In genomic region chr13:24989959-24990358, GRCh38 we compare ENCODE assay signal across 2 cellular contexts.
DNase-seq lines count a peak whose midpoint lies in the region; ATAC-seq and TF ChIP-seq lines count a peak whose summit lies in the region.
"Not testable (repeated sequence)": the region's sequence is repeated elsewhere in the genome, so short reads cannot be mapped to it uniquely, and the experiment has no call there.

No MANE protein-coding gene starts in this region.

- not testable (repeated sequence) for DNase-seq in left colon, mucosa of descending colon

- TF ChIP-seq CTCF in mucosa of descending colon (IDR thresholded peaks at IDR 0.05), result not testable (repeated sequence)

- not testable (repeated sequence) for H3K4me1 ChIP-seq in mucosa of descending colon (ENCODE audit: low read depth)

- H3K4me3 ChIP-seq in mucosa of descending colon, result not testable (repeated sequence)

- ATAC-seq in left colon (peak; percentile 82), mucosa of descending colon (peak; percentile 81)

- H3K36me3 ChIP-seq in mucosa of descending colon (ENCODE audit: low read depth), result not testable (repeated sequence)

- not testable (repeated sequence) for H3K9me3 ChIP-seq in mucosa of descending colon

- intact Hi-C loops in left colon (cut with DNase I, micrococcal nuclease); mucosa of descending colon (cut with DNase I, micrococcal nuclease): not testable (repeated sequence)
